In the genomic region with DNA sequence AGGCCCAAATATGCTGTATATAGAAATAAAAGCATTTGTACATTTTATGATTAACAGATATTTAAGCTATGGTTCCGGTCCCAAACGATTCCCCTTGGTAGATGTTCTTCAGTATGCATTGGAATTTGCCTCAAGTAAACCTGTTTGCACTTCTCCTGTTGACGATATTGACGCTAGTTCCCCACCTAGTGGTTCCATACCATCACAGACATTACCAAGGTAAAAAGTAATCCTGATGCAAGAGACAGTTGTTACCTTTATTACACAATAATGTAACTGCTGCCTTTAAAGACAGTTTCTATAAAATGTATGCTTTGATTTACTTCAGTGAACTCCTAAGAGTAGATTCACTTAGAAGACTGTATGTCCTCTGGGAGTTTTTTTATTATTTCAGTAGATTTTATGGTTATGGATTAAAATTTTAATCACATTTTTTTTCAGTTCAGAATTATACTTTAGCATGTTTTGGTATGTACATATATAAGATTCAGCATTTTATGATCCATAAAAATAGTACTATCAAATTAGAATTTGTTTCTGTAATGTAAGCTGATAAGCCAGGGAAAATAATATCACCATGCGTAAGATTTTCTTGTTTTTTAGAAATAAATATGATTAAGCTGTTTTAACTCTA, we compare ENCODE assay signal across 8 cellular contexts.
DNase-seq lines count a peak whose midpoint lies in the region; ATAC-seq, FAIRE-seq and TF ChIP-seq lines count a peak whose summit lies in the region.

No MANE protein-coding gene starts in this region.

- peaks cover 27 to 94% (median 58%) of the 10 kb centered on the region in 11 experiments for H3K36me3 ChIP-seq in BLaER1 treated with 17β-estradiol and CSF1 and Interleukin-3, amounts not matched to agents 10 nM and 100 nM

- H4K20me1 ChIP-seq in BLaER1 treated with 17β-estradiol and CSF1 and Interleukin-3, amounts not matched to agents 10 nM and 100 nM = peaks cover 0 to 24% (median 0%) of the 10 kb centered on the region in 11 experiments; a peak in 2 of 22 replicates

- peak overlapping the region in 6 of 11 experiments; percentile 15 to 54 (median 46); a peak in 8 of 22 replicates for H3K4me2 ChIP-seq in BLaER1 treated with 17β-estradiol and CSF1 and Interleukin-3, amounts not matched to agents 10 nM and 100 nM

- H3K4me3 Mint-ChIP-seq in nephron = no peak overlapping the region

- H3K36me3 Mint-ChIP-seq in nephron (ENCODE audit: low read depth) = peaks cover 44% of the 10 kb centered on the region

- H3K27ac ChIP-seq in BLaER1 treated with 17β-estradiol and CSF1 and Interleukin-3, amounts not matched to agents 10 nM and 100 nM = no peak overlapping the region

- H3K27ac Mint-ChIP-seq in nephron = peak overlapping the region in 1 of 3 experiments; percentile 10

- no peak overlapping the region for H3K4me3 ChIP-seq in BLaER1 treated with 17β-estradiol and CSF1 and Interleukin-3, amounts not matched to agents 10 nM and 100 nM
- H3K4me3 ChIP-seq in epithelial cell of proximal tubule (ENCODE audit: low read depth, low read length) = no peak overlapping the region

- no peaks in the 10 kb centered on the region for H3K9me3 ChIP-seq in BLaER1 treated with 17β-estradiol and CSF1 and Interleukin-3, amounts not matched to agents 10 nM and 100 nM (replicated peaks in 1 of 11)

- no peaks in the 10 kb centered on the region for H3K9me3 Mint-ChIP-seq in nephron

- no peaks in the 10 kb centered on the region for H3K27me3 ChIP-seq in BLaER1 treated with 17β-estradiol and CSF1 and Interleukin-3, amounts not matched to agents 10 nM and 100 nM

- FAIRE-seq in GM12891 (lab: Jason Lieb, UNC) = peak; percentile 84

- TF ChIP-seq POLR2A in GM12891 (IDR thresholded peaks at IDR 0.05; ENCODE audit: low read depth, low read length) = no peak

- H3K27me3 Mint-ChIP-seq in nephron (ENCODE audit: low read depth) = no peaks in the 10 kb centered on the region

- H3K4me1 ChIP-seq in BLaER1 treated with 17β-estradiol and CSF1 and Interleukin-3, amounts not matched to agents 10 nM and 100 nM = peaks cover 0 to 18% (median 11%) of the 10 kb centered on the region in 10 experiments; a peak in 12 of 20 replicates

- in situ Hi-C loops in SK-MEL-5 (cut with HindIII; ENCODE audit: low pct_unique_long_range_greater_than_20kb, low sequenced_read_pairs) = no loop called here

- H3K4me1 Mint-ChIP-seq in nephron = peaks cover 22% of the 10 kb centered on the region

- ATAC-seq in HG03135 (IDR thresholded peaks at IDR 0.05; ENCODE audit: unreplicated experiment) = peak; percentile 47

- no peak for DNase-seq in GM12891 (ENCODE audit: insufficient read length, low spot score)
- peak; percentile 67 for DNase-seq in SK-MEL-5 (ENCODE audit: low read depth, low spot score)
- peak; percentile 38 for DNase-seq in epithelial cell of proximal tubule (ENCODE audit: low read depth)
- DNase-seq in NK-92 treated with Interleukin-12 subunit alpha and Interleukin-12 subunit beta, amount 100 ng/mL, for 24 hours (lab: John Stamatoyannopoulos, UW) = no peak
- DNase-seq in NCI-H446 treated with DMSO at 0.1 percent for 48 hours (lab: John Stamatoyannopoulos, UW) = no peak

- peak; percentile 73 for TF ChIP-seq CTCF in epithelial cell of proximal tubule (conservative IDR thresholded peaks at IDR 0.05; ENCODE audit: low read depth, low read length)
- TF ChIP-seq CTCF in nephron (IDR thresholded peaks at IDR 0.05; ENCODE audit: unreplicated experiment in 3 of 3) = peak; percentile 44 to 60 (median 44)

- H3K9ac ChIP-seq in BLaER1 treated with 17β-estradiol and CSF1 and Interleukin-3, amounts not matched to agents 10 nM and 100 nM = no peak overlapping the region

TF ChIP-seq in GM12891, 5 proteins besides CTCF, POLR2A, EP300 and RAD21:
- no peak for TF ChIP-seq SPI1 (IDR thresholded peaks at IDR 0.05; ENCODE audit: low read depth, low read length)
- no peak for TF ChIP-seq POLR2AphosphoS5 (IDR thresholded peaks at IDR 0.05; ENCODE audit: low read depth, low read length)
- no peak for TF ChIP-seq POU2F2 (IDR thresholded peaks at IDR 0.05; ENCODE audit: low read depth, low read length)
- TF ChIP-seq TAF1 (IDR thresholded peaks at IDR 0.05; ENCODE audit: low read depth, low read length) = no peak
- TF ChIP-seq PAX5 (IDR thresholded peaks at IDR 0.05; ENCODE audit: insufficient read depth, low read length, severe bottlenecking) = no peak

Comparison
In these comparisons a context has a peak if more than half of its experiments do, and no peak if none do; other contexts are left out.
1. DNase-seq: peak in SK-MEL-5 (single experiment) and epithelial cell of proximal tubule (single experiment); none in GM12891 (single experiment), NK-92 treated with Interleukin-12 subunit alpha and Interleukin-12 subunit beta, amount 100 ng/mL, for 24 hours (single experiment) and NCI-H446 treated with DMSO at 0.1 percent for 48 hours (single experiment).